Comparison of ENCODE assay signal across 20 cellular contexts in genomic region chr9:74117731-74118130, GRCh38.
"Had no signal": no experiment of that assay in that cellular context is flagged by ENCODE, and none has a peak within 500 bp of the region (broad histone marks: within the 10 kb centered on the region; RNA-seq: fewer than 3 reads in every experiment).

No MANE protein-coding gene starts in this region.

- H3K27ac ChIP-seq: adrenal gland, foreskin keratinocyte, left ventricle myocardium inferior, neutrophil, thoracic aorta, VCaP had no signal

- H3K4me1 ChIP-seq: adrenal gland, foreskin keratinocyte, left ventricle myocardium inferior had no signal

- DNase-seq: activated CD4-positive, alpha-beta memory T cell treated with anti-CD3 and anti-CD28 coated beads for 36 hours; activated CD8-positive, alpha-beta memory T cell treated with anti-CD3 and anti-CD28 coated beads, Interleukin-2, amount 10 ng/mL, durations not matched to agents 7 days and 5 days; activated effector memory CD4-positive, alpha-beta T cell treated with Interleukin-2 at 50 U/mL for 16 hours; activated T-cell treated with anti-CD3 and anti-CD28 coated beads, Interleukin-2, amount 50 U/mL, for 24 hours; adrenal gland; effector memory CD4-positive, alpha-beta T cell; head of caudate nucleus; left ventricle myocardium inferior; mucosa of descending colon; naive thymus-derived CD4-positive, alpha-beta T cell; posterior cingulate gyrus; right cardiac atrium; small intestine; stimulated activated naive CD8-positive, alpha-beta T cell treated with anti-CD3 and anti-CD28 coated beads, Interleukin-15, amount 100 ng/mL, for 72 hours; T-cell had no signal

- H3K36me3 ChIP-seq: adrenal gland, left ventricle myocardium inferior, neutrophil, thoracic aorta had no signal

- H3K9me3 ChIP-seq: adrenal gland, left ventricle myocardium inferior, mucosa of descending colon, neutrophil, thoracic aorta had no signal

- H3K4me3 ChIP-seq: adrenal gland, left ventricle myocardium inferior, mucosa of descending colon, thoracic aorta had no signal

- H3K27me3 ChIP-seq: adrenal gland, foreskin keratinocyte, neutrophil had no signal

- FAIRE-seq: islet of Langerhans, small intestine had no signal
